In the genomic region with DNA sequence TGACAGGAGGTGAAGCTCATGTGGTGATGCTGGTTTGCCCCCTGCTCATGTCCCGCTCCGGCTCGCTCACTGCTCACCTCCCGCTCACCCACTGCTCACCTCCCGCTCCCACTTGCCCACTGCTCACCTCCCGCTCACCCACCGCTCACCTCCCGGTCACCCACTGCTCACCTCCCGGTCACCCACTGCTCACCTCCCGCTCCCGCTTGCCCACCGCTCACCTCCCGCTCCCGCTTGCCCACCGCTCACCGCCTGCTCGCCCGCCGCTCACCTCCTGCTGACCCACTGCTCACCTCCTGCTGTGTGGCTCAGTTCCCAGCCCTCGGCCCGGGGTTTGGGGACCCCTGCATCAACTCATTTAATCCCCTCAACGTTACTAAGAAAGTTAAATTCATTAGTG, we compare ENCODE assay signal across 26 cellular contexts. TPM values are rescaled to one million over a fixed set of nuclear protein-coding genes. Genes with fewer than 3 reads are reported as not detected.
DNase-seq lines count a peak whose midpoint lies in the region; ATAC-seq, FAIRE-seq and TF ChIP-seq lines count a peak whose summit lies in the region.
"Had no signal": no experiment of that assay in that cellular context is flagged by ENCODE, and none has a peak within 500 bp of the region (broad histone marks: within the 10 kb centered on the region; RNA-seq: fewer than 3 reads in every experiment).

No MANE protein-coding gene starts in this region.

- H3K56ac ChIP-seq in H9 (ENCODE audit: insufficient read length, low read depth, low read length) = no peak overlapping the region

- in situ Hi-C loops in GM12878 (cut with MboI) (no loop called here), HepG2 (cut with HindIII; ENCODE audit: extremely low pct_ligation_motif_present, low pct_unique_long_range_greater_than_20kb) (no loop called here)

- H2BK12ac ChIP-seq in H9 (ENCODE audit: insufficient read length, low read depth, low read length) = no peak overlapping the region

- no peak for DNase-seq in H9
- DNase-seq in GM12878 (ENCODE audit: low read depth, low spot score) = no peak
- no peak for DNase-seq in HepG2 (ENCODE audit: low spot score)
- DNase-seq: 8988T; ACHN; AML-193; BE2C; CD4-positive, alpha-beta T cell; CD8-positive, alpha-beta memory T cell; DMS 273 treated with DMSO at 0.1 percent for 48 hours; DMS79; EL; GDM1; HCEC 1CT had no signal

- RAD21 ChIA-PET in GM12878 (lab: Charles Lee; ENCODE audit: unreplicated experiment) = no interaction called here

- CTCF ChIA-PET in GM12878 (lab: Yijun Ruan, JAX) (no interaction called here), HepG2 (lab: Yijun Ruan, JAX; ENCODE audit: low intra/inter-chr PET ratio, low total read pairs) (no interaction called here)

- no peaks in the 10 kb centered on the region for H3K23me2 ChIP-seq in H9 (ENCODE audit: insufficient read length, low read depth, low read length, poor library complexity, severe bottlenecking)

- no peaks in the 10 kb centered on the region for H3K79me1 ChIP-seq in H9 (ENCODE audit: insufficient read depth, low read depth, low read length, poor library complexity, severe bottlenecking)

- no peaks in the 10 kb centered on the region for H3K27me3 ChIP-seq in H9 (ENCODE audit: insufficient read depth, low read length)
- H3K27me3 ChIP-seq in GM12878 (replicated peaks in 1 of 2; ENCODE audit: control insufficient read depth in 2 of 2, insufficient read depth in 2 of 2, low read length in 1 of 2) = no peaks in the 10 kb centered on the region; a peak in 1 of 4 replicates
- H3K27me3 ChIP-seq in HepG2 (ENCODE audit: control insufficient read depth in 1 of 2, insufficient read depth in 2 of 2, low read length in 2 of 2) = peaks cover 0 to 10% of the 10 kb centered on the region in 2 experiments; a peak in 3 of 5 replicates
- H3K27me3 ChIP-seq: BE2C; BLaER1 treated with 17β-estradiol and CSF1 and Interleukin-3, amounts not matched to agents 10 nM and 100 nM had no signal

- no peak overlapping the region for H3T11ph ChIP-seq in H9 (ENCODE audit: low read length)

- H2BK120ac ChIP-seq in H9 (ENCODE audit: low read depth, low read length, poor library complexity, severe bottlenecking) = no peak overlapping the region

- no peak for ATAC-seq in GM12878
- ATAC-seq in HepG2 = no peak
- peak; percentile 57 for ATAC-seq in stimulated activated memory B cell treated with anti-CD40 and anti-IgM and Interleukin-4, amounts not matched to agents 10 μg/mL and 1 μg/mL and 100 μg/mL, for 72 hours
- no peak for ATAC-seq in HG03039 (IDR thresholded peaks at IDR 0.05; ENCODE audit: unreplicated experiment)
- ATAC-seq in HG03460 (IDR thresholded peaks at IDR 0.05; ENCODE audit: unreplicated experiment) = no peak
- ATAC-seq in GM21717 (IDR thresholded peaks at IDR 0.05; ENCODE audit: unreplicated experiment) = no peak
- ATAC-seq: A549, GM23338 had no signal

- WGBS in H9 (ENCODE audit: extremely low coverage, insufficient read length, low lambda C conversion rate) = no CpG with 5 or more reads among the region's 22 CpGs
- 79% methylated on average over 21 of the region's 22 CpGs for WGBS in GM12878 (ENCODE audit: insufficient coverage, insufficient replicate concordance, low lambda C conversion rate, missing lambda C conversion rate)
- 62% methylated on average over 22 of the region's 22 CpGs for WGBS in HepG2 (ENCODE audit: low lambda C conversion rate)

- no peak for TF ChIP-seq POLR2A in GM12878 (IDR thresholded peaks at IDR 0.05; ENCODE audit: low read depth, low read length)
- TF ChIP-seq POLR2A in HepG2 (IDR thresholded peaks at IDR 0.05; ENCODE audit: insufficient read depth in 1 of 2, low read depth in 2 of 2, low read length in 2 of 2) = no peak

- no peaks in the 10 kb centered on the region for H3K4me1 ChIP-seq in H9 (ENCODE audit: insufficient read depth, low read length)
- H3K4me1 ChIP-seq in GM12878 (ENCODE audit: control insufficient read depth, insufficient read depth, low read length) = no peaks in the 10 kb centered on the region
- peaks cover 7% of the 10 kb centered on the region for H3K4me1 ChIP-seq in HepG2 (ENCODE audit: insufficient read depth, low read length)
- H3K4me1 ChIP-seq: A549; BE2C; BLaER1 treated with 17β-estradiol and CSF1 and Interleukin-3, amounts not matched to agents 10 nM and 100 nM had no signal

- no peak overlapping the region for H2AK5ac ChIP-seq in H9 (ENCODE audit: insufficient read length, low read length)

- intact Hi-C loops in GM12878 (cut with micrococcal nuclease; ENCODE audit: unreplicated experiment) (no loop called here), HepG2 (cut with micrococcal nuclease; ENCODE audit: unreplicated experiment) (no loop called here)

- FAIRE-seq in GM12878 (lab: Jason Lieb, UNC) (no peak), HepG2 (lab: Jason Lieb, UNC) (no peak)
- FAIRE-seq: A549, D721Med, GM12891, GM18507, GM19239 had no signal

- POLR2A ChIA-PET in GM12878 (lab: Charles Lee) = no interaction called here
- POLR2A ChIA-PET in HepG2 (lab: Yijun Ruan, JAX) = no interaction called here

- H3K4me2 ChIP-seq in H9 (ENCODE audit: insufficient read depth, insufficient read length, low read length) = no peak overlapping the region
- H3K4me2 ChIP-seq in GM12878 (ENCODE audit: control insufficient read depth, insufficient read depth) = no peak overlapping the region
- no peak overlapping the region for H3K4me2 ChIP-seq in HepG2 (ENCODE audit: low read depth, low read length)
- H3K4me2 ChIP-seq: A549; BLaER1 treated with 17β-estradiol and CSF1 and Interleukin-3, amounts not matched to agents 10 nM and 100 nM; GM23338 had no signal

- no peak overlapping the region for H3K4ac ChIP-seq in H9 (ENCODE audit: low read depth, low read length)

- peak overlapping the region; percentile 6 for H4K8ac ChIP-seq in H9 (replicated peaks; ENCODE audit: insufficient read length, low read depth, low read length)

- H3K27ac Mint-ChIP-seq in H9 = no peak overlapping the region; a peak in 1 of 7 replicates
- no peak overlapping the region for H3K27ac Mint-ChIP-seq in stimulated activated memory B cell treated with anti-CD40 and anti-IgM and Interleukin-4, amounts not matched to agents 10 μg/mL and 1 μg/mL and 100 μg/mL, for 72 hours
- H3K27ac Mint-ChIP-seq: CD14-positive monocyte; CD4-positive, alpha-beta T cell; CD8-positive, alpha-beta memory T cell; GM23338 had no signal

- H3K36me3 ChIP-seq in GM12878 (ENCODE audit: control insufficient read depth in 2 of 2, insufficient read depth in 2 of 2, low read length in 1 of 2) (no peaks in the 10 kb centered on the region), HepG2 (replicated peaks in 1 of 2; ENCODE audit: control insufficient read depth in 1 of 2, insufficient read depth in 2 of 2, low read length in 2 of 2) (no peaks in the 10 kb centered on the region)
- H3K36me3 ChIP-seq: BE2C; BLaER1 treated with 17β-estradiol and CSF1 and Interleukin-3, amounts not matched to agents 10 nM and 100 nM had no signal

- no peak overlapping the region for H3K23ac ChIP-seq in H9 (ENCODE audit: insufficient read length, low read depth, low read length)

- no peak for TF ChIP-seq RAD21 in GM12878 (IDR thresholded peaks at IDR 0.05; ENCODE audit: insufficient read depth, low read depth, low read length)
- TF ChIP-seq RAD21 in HepG2 (CRISPR knock-in tag; IDR thresholded peaks at IDR 0.05) = no peak

- H3K9me3 ChIP-seq in H9 (ENCODE audit: control insufficient read depth, low read depth, low read length) (no peaks in the 10 kb centered on the region), GM12878 (replicated peaks; ENCODE audit: control insufficient read depth, insufficient read depth, low read length) (no peaks in the 10 kb centered on the region; the same call in 2 of the 3 replicates), HepG2 (ENCODE audit: low read length) (no peaks in the 10 kb centered on the region)
- H3K9me3 ChIP-seq: BE2C had no signal

- TF ChIP-seq EP300 in GM12878 (IDR thresholded peaks at IDR 0.05; ENCODE audit: borderline replicate concordance in 1 of 2, control insufficient read depth in 1 of 2, low read depth in 2 of 2, low read length in 2 of 2) (no peak), HepG2 (IDR thresholded peaks at IDR 0.05; ENCODE audit: low read depth in 2 of 2, low read length in 2 of 2) (no peak), HepG2 (CRISPR knock-in tag; IDR thresholded peaks at IDR 0.05; ENCODE audit: borderline replicate concordance) (no peak)

- H2AFZ ChIP-seq in H9 (ENCODE audit: low read length) = no peak overlapping the region
- no peak overlapping the region for H2AFZ ChIP-seq in GM12878 (ENCODE audit: control insufficient read depth, low read depth, low read length)
- no peak overlapping the region for H2AFZ ChIP-seq in HepG2 (ENCODE audit: low read length)

- no peak for TF ChIP-seq CTCF in H9 (conservative IDR thresholded peaks at IDR 0.05)
- TF ChIP-seq CTCF in GM12878 (IDR thresholded peaks at IDR 0.05 in 2 of 3, conservative IDR thresholded peaks at IDR 0.05 in 1 of 3; ENCODE audit: control insufficient read depth in 2 of 3, extremely low read depth in 1 of 3, insufficient read depth in 1 of 3, low read depth in 3 of 3, low read length in 3 of 3) = no peak
- TF ChIP-seq CTCF in HepG2 (CRISPR knock-in tag; IDR thresholded peaks at IDR 0.05) = no peak

- H4K20me1 ChIP-seq in H9 (ENCODE audit: control insufficient read depth, insufficient read depth, insufficient read length) (no peaks in the 10 kb centered on the region), GM12878 (ENCODE audit: control insufficient read depth, insufficient read depth) (no peaks in the 10 kb centered on the region), HepG2 (ENCODE audit: insufficient read depth, low read length) (no peaks in the 10 kb centered on the region)
- H4K20me1 ChIP-seq: BLaER1 treated with 17β-estradiol and CSF1 and Interleukin-3, amounts not matched to agents 10 nM and 100 nM had no signal

- no peak overlapping the region for H2BK15ac ChIP-seq in H9 (ENCODE audit: low read depth, low read length)

- no peaks in the 10 kb centered on the region; a peak in 1 of 7 replicates for H3K36me3 Mint-ChIP-seq in H9 (ENCODE audit: insufficient read depth in 1 of 3, low read depth in 3 of 3)
- no peaks in the 10 kb centered on the region for H3K36me3 Mint-ChIP-seq in stimulated activated memory B cell treated with anti-CD40 and anti-IgM and Interleukin-4, amounts not matched to agents 10 μg/mL and 1 μg/mL and 100 μg/mL, for 72 hours
- H3K36me3 Mint-ChIP-seq: CD14-positive monocyte; CD8-positive, alpha-beta memory T cell had no signal

- H3K4me1 Mint-ChIP-seq in H9 = no peaks in the 10 kb centered on the region
- H3K4me1 Mint-ChIP-seq in stimulated activated memory B cell treated with anti-CD40 and anti-IgM and Interleukin-4, amounts not matched to agents 10 μg/mL and 1 μg/mL and 100 μg/mL, for 72 hours = no peaks in the 10 kb centered on the region
- H3K4me1 Mint-ChIP-seq: CD14-positive monocyte; CD8-positive, alpha-beta memory T cell; GM23338 had no signal

- no peak overlapping the region for H3K4me3 Mint-ChIP-seq in H9
- H3K4me3 Mint-ChIP-seq in stimulated activated memory B cell treated with anti-CD40 and anti-IgM and Interleukin-4, amounts not matched to agents 10 μg/mL and 1 μg/mL and 100 μg/mL, for 72 hours = no peak overlapping the region
- H3K4me3 Mint-ChIP-seq: CD14-positive monocyte; CD4-positive, alpha-beta T cell; CD8-positive, alpha-beta memory T cell; GM23338 had no signal

- no peaks in the 10 kb centered on the region; the same call in 1 of the 2 replicates for H3K79me2 ChIP-seq in H9 (ENCODE audit: insufficient read depth, low read length)
- H3K79me2 ChIP-seq in GM12878 (ENCODE audit: control insufficient read depth, insufficient read depth, low read length) = no peaks in the 10 kb centered on the region
- no peaks in the 10 kb centered on the region for H3K79me2 ChIP-seq in HepG2 (ENCODE audit: insufficient read depth, low read length)

- no peak overlapping the region for H3K27ac ChIP-seq in H9 (ENCODE audit: insufficient read length, low read depth, low read length)
- no peak overlapping the region for H3K27ac ChIP-seq in GM12878 (ENCODE audit: control insufficient read depth, insufficient read depth)
- no peak overlapping the region for H3K27ac ChIP-seq in HepG2 (ENCODE audit: extremely low read length, insufficient read depth, low read length)
- H3K27ac ChIP-seq: A549; BLaER1 treated with 17β-estradiol and CSF1 and Interleukin-3, amounts not matched to agents 10 nM and 100 nM had no signal

- SMC1A ChIA-PET in GM12878 (lab: Charles Lee; ENCODE audit: uncharacterized antibody, unreplicated experiment) = no interaction called here

- H3K18ac ChIP-seq in H9 (ENCODE audit: insufficient read length, low read depth, low read length) = no peak overlapping the region

- no TSS peak for BruUV-seq in GM12878 (replicated peaks; lab: Mats Ljungman, UMichigan)
- no TSS peak for BruUV-seq in HepG2 (replicated peaks; lab: Mats Ljungman, UMichigan)

- no peak overlapping the region for H2BK5ac ChIP-seq in H9 (ENCODE audit: insufficient read length, low read length)

- no peak overlapping the region for H3K14ac ChIP-seq in H9 (ENCODE audit: insufficient read depth, low read length)

- H3K9ac ChIP-seq in H9 (ENCODE audit: extremely low read depth, insufficient read length, low read length) (no peak overlapping the region), GM12878 (ENCODE audit: control insufficient read depth, insufficient read depth, low read length) (no peak overlapping the region), HepG2 (ENCODE audit: insufficient read depth, low read depth, low read length) (no peak overlapping the region)
- H3K9ac ChIP-seq: BLaER1 treated with 17β-estradiol and CSF1 and Interleukin-3, amounts not matched to agents 10 nM and 100 nM had no signal

- H4K91ac ChIP-seq in H9 (ENCODE audit: insufficient read length, low read depth, low read length) = no peak overlapping the region

- no peak overlapping the region for H4K5ac ChIP-seq in H9 (ENCODE audit: insufficient read length, low read depth, low read length)

- H3K4me3 ChIP-seq in GM12878 (no peak overlapping the region), HepG2 (replicated peaks in 1 of 3; ENCODE audit: insufficient read depth in 1 of 3, low read depth in 2 of 3, low read length in 3 of 3) (no peak overlapping the region)
- H3K4me3 ChIP-seq: A549; BLaER1 treated with 17β-estradiol and CSF1 and Interleukin-3, amounts not matched to agents 10 nM and 100 nM; GM23338 had no signal

- H2BK20ac ChIP-seq in H9 (ENCODE audit: low read depth, low read length, poor library complexity, severe bottlenecking) = no peak overlapping the region

- H3K27me3 Mint-ChIP-seq in H9 (ENCODE audit: low read depth) = no peaks in the 10 kb centered on the region
- H3K27me3 Mint-ChIP-seq in stimulated activated memory B cell treated with anti-CD40 and anti-IgM and Interleukin-4, amounts not matched to agents 10 μg/mL and 1 μg/mL and 100 μg/mL, for 72 hours = peaks cover 22% of the 10 kb centered on the region

- peaks cover 0 to 1% of the 10 kb centered on the region in 2 experiments; a peak in 1 of 5 replicates for H3K9me3 Mint-ChIP-seq in H9
- H3K9me3 Mint-ChIP-seq in stimulated activated memory B cell treated with anti-CD40 and anti-IgM and Interleukin-4, amounts not matched to agents 10 μg/mL and 1 μg/mL and 100 μg/mL, for 72 hours = peaks cover 4% of the 10 kb centered on the region

RNA-seq across cellular contexts. Expression of a gene that starts 39.1 kb away (rescaled TPM):
- total RNA-seq in H9 (2021) (7.0 and 8.6 TPM in 2 replicates), GM12878 (2014; rRNA removed) (0.05 and 0.06 TPM in 2 replicates), GM12878 (2014; rRNA removed; fragmentation: Illumina TruSeq; extraction: Trizol) (0.09 TPM in 2 replicates), GM12878 (2021) (0.05 and 0.18 TPM in 2 replicates), HepG2 (2016; rRNA removed; fragmentation: Illumina TruSeq; extraction: Trizol) (not detected in 2 replicates)
- total RNA-seq in GM12878 (2013; cell fraction: nucleolus; rRNA removed) = 2.0 and 2.9 TPM in 2 replicates
- not detected for polyA plus RNA-seq in GM12878 (2011; ENCODE audit: low read depth)
- polyA plus RNA-seq in GM12878 (2011; rRNA removed) (25.5 and 27.5 TPM in 2 replicates), GM12878 (2014; fragmentation: Illumina TruSeq; extraction: Trizol) (0.09 and 0.35 TPM in 2 replicates), GM12878 (2014; fragmentation: Nextera tagmentation; extraction: Ambion mirVana) (under 1 TPM; 0.03 to 0.04 TPM), GM12878 (2014; rRNA removed) (0.06 and 1.2 TPM in 2 replicates), GM12878 (2016; fragmentation: Nextera tagmentation; extraction: Ambion mirVana) (under 1 TPM; 0.03 to 0.05 TPM), HepG2 (2011; rRNA removed) (0.01 TPM in 1 of 2 replicates, not detected in the other)
- polyA plus RNA-seq in GM12878 (2011; cell fraction: cytosol; rRNA removed) = 22.9 and 30.5 TPM in 2 replicates
- polyA plus RNA-seq in GM12878 (2011; cell fraction: nucleus; rRNA removed) = 9.4 and 10.9 TPM in 2 replicates
- polyA plus RNA-seq in GM12878 (2012) = not detected in 2 replicates
- polyA minus RNA-seq in GM12878 (2011; rRNA and poly(A)+ RNA removed) = 20.5 and 33.9 TPM in 2 replicates
- 6.1 and 7.8 TPM in 2 replicates for polyA minus RNA-seq in GM12878 (2011; cell fraction: cytosol; rRNA and poly(A)+ RNA removed)
- polyA minus RNA-seq in GM12878 (2011; cell fraction: nucleus; rRNA and poly(A)+ RNA removed) = 8.3 and 12.5 TPM in 2 replicates
- total RNA-seq in HepG2 (2016; cell fraction: cytosol; rRNA removed; fragmentation: Illumina TruSeq; extraction: Trizol; ENCODE audit: low read depth) = not detected in 2 replicates
- total RNA-seq in HepG2 (2016; cell fraction: insoluble cytoplasmic fraction; rRNA removed; fragmentation: Illumina TruSeq; extraction: Trizol) = not detected in 2 replicates
- not detected in 2 replicates for total RNA-seq in HepG2 (2016; cell fraction: membrane; rRNA removed; fragmentation: Illumina TruSeq; extraction: Trizol)
- not detected in 2 replicates for total RNA-seq in HepG2 (2016; cell fraction: nucleus; rRNA removed; fragmentation: Illumina TruSeq; extraction: Trizol)
- polyA plus RNA-seq in HepG2 (2011; cell fraction: cytosol; rRNA removed) = not detected in 2 replicates
- polyA plus RNA-seq in HepG2 (2011; cell fraction: nucleus; rRNA removed) = 0.03 TPM in 2 replicates
- not detected in 2 replicates for polyA plus RNA-seq in HepG2 (2012)
- polyA plus RNA-seq in HepG2 (2016; cell fraction: cytosol; fragmentation: Illumina TruSeq; extraction: Trizol; ENCODE audit: low read depth) = not detected in 2 replicates
- not detected in 2 replicates for polyA plus RNA-seq in HepG2 (2016; cell fraction: insoluble cytoplasmic fraction; fragmentation: Illumina TruSeq; extraction: Trizol; ENCODE audit: low read depth)
- polyA plus RNA-seq in HepG2 (2016; cell fraction: membrane; fragmentation: Illumina TruSeq; extraction: Trizol; ENCODE audit: low read depth) = not detected in 2 replicates
- polyA plus RNA-seq in HepG2 (2016; cell fraction: nucleus; fragmentation: Illumina TruSeq; extraction: Trizol; ENCODE audit: insufficient read depth, low read depth) = not detected in 2 replicates
- 0.02 and 0.23 TPM in 2 replicates for polyA minus RNA-seq in HepG2 (2011; rRNA and poly(A)+ RNA removed; ENCODE audit: low replicate concordance)
- not detected in 2 replicates for polyA minus RNA-seq in HepG2 (2011; cell fraction: cytosol; rRNA and poly(A)+ RNA removed)
- polyA minus RNA-seq in HepG2 (2011; cell fraction: nucleus; rRNA and poly(A)+ RNA removed) = 0.62 and 0.64 TPM in 2 replicates
- total RNA-seq: CD4-positive, alpha-beta T cell had no signal
- polyA plus RNA-seq: CD14-positive monocyte; CD8-positive, alpha-beta memory T cell had no signal

RNA-seq across cellular contexts. Expression of a gene that starts 58.6 kb away (rescaled TPM):
- total RNA-seq in H9 (2021) (7.9 and 10.8 TPM in 2 replicates), GM12878 (2014; rRNA removed) (7.1 and 8.2 TPM in 2 replicates), GM12878 (2014; rRNA removed; fragmentation: Illumina TruSeq; extraction: Trizol) (18.1 and 18.2 TPM in 2 replicates), GM12878 (2021) (20.2 and 22.0 TPM in 2 replicates), HepG2 (2016; rRNA removed; fragmentation: Illumina TruSeq; extraction: Trizol) (66.6 and 118 TPM in 2 replicates)
- total RNA-seq in GM12878 (2013; cell fraction: nucleolus; rRNA removed) = 14.3 and 22.2 TPM in 2 replicates
- polyA plus RNA-seq in GM12878 (2011; ENCODE audit: low read depth) = 2.5 TPM
- polyA plus RNA-seq in GM12878 (2011; rRNA removed) (12.6 and 16.1 TPM in 2 replicates), GM12878 (2014; fragmentation: Illumina TruSeq; extraction: Trizol) (23.4 and 24.8 TPM in 2 replicates), GM12878 (2014; fragmentation: Nextera tagmentation; extraction: Ambion mirVana) (10 to 100 TPM; 11.4 to 12.3 TPM), GM12878 (2014; rRNA removed) (13.2 and 13.8 TPM in 2 replicates), GM12878 (2016; fragmentation: Nextera tagmentation; extraction: Ambion mirVana) (10 to 100 TPM; 36.5 to 39.0 TPM), HepG2 (2011; rRNA removed) (62.5 and 71.3 TPM in 2 replicates)
- polyA plus RNA-seq in GM12878 (2011; cell fraction: cytosol; rRNA removed) = 8.2 and 8.7 TPM in 2 replicates
- 4.7 and 9.3 TPM in 2 replicates for polyA plus RNA-seq in GM12878 (2011; cell fraction: nucleus; rRNA removed)
- polyA plus RNA-seq in GM12878 (2012) = 5.1 and 5.7 TPM in 2 replicates
- polyA minus RNA-seq in GM12878 (2011; rRNA and poly(A)+ RNA removed) = 8.2 and 10.5 TPM in 2 replicates
- 3.0 and 3.2 TPM in 2 replicates for polyA minus RNA-seq in GM12878 (2011; cell fraction: cytosol; rRNA and poly(A)+ RNA removed)
- 4.1 and 9.8 TPM in 2 replicates for polyA minus RNA-seq in GM12878 (2011; cell fraction: nucleus; rRNA and poly(A)+ RNA removed)
- 21.2 and 21.9 TPM in 2 replicates for total RNA-seq in HepG2 (2016; cell fraction: cytosol; rRNA removed; fragmentation: Illumina TruSeq; extraction: Trizol; ENCODE audit: low read depth)
- 68.3 and 113 TPM in 2 replicates for total RNA-seq in HepG2 (2016; cell fraction: insoluble cytoplasmic fraction; rRNA removed; fragmentation: Illumina TruSeq; extraction: Trizol)
- 62.9 and 66.9 TPM in 2 replicates for total RNA-seq in HepG2 (2016; cell fraction: membrane; rRNA removed; fragmentation: Illumina TruSeq; extraction: Trizol)
- total RNA-seq in HepG2 (2016; cell fraction: nucleus; rRNA removed; fragmentation: Illumina TruSeq; extraction: Trizol) = 58.7 and 62.6 TPM in 2 replicates
- polyA plus RNA-seq in HepG2 (2011; cell fraction: cytosol; rRNA removed) = 47.6 and 65.5 TPM in 2 replicates
- polyA plus RNA-seq in HepG2 (2011; cell fraction: nucleus; rRNA removed) = 21.8 and 24.9 TPM in 2 replicates
- polyA plus RNA-seq in HepG2 (2012) = 65.8 and 79.3 TPM in 2 replicates
- polyA plus RNA-seq in HepG2 (2016; cell fraction: cytosol; fragmentation: Illumina TruSeq; extraction: Trizol; ENCODE audit: low read depth) = 40.3 and 43.5 TPM in 2 replicates
- polyA plus RNA-seq in HepG2 (2016; cell fraction: insoluble cytoplasmic fraction; fragmentation: Illumina TruSeq; extraction: Trizol; ENCODE audit: low read depth) = 204 and 209 TPM in 2 replicates
- 63.7 and 78.2 TPM in 2 replicates for polyA plus RNA-seq in HepG2 (2016; cell fraction: membrane; fragmentation: Illumina TruSeq; extraction: Trizol; ENCODE audit: low read depth)
- 75.7 and 79.0 TPM in 2 replicates for polyA plus RNA-seq in HepG2 (2016; cell fraction: nucleus; fragmentation: Illumina TruSeq; extraction: Trizol; ENCODE audit: insufficient read depth, low read depth)
- 6.0 and 117 TPM in 2 replicates for polyA minus RNA-seq in HepG2 (2011; rRNA and poly(A)+ RNA removed; ENCODE audit: low replicate concordance)
- polyA minus RNA-seq in HepG2 (2011; cell fraction: cytosol; rRNA and poly(A)+ RNA removed) = 57.0 and 63.8 TPM in 2 replicates
- polyA minus RNA-seq in HepG2 (2011; cell fraction: nucleus; rRNA and poly(A)+ RNA removed) = 65.0 and 68.2 TPM in 2 replicates
